ENCODE assay signal across 8 cellular contexts in genomic region chr4:1856071-1856919, GRCh38. TPM values are rescaled to one million over a fixed set of nuclear protein-coding genes. Genes with fewer than 3 reads are reported as not detected.
DNase-seq lines count a peak whose midpoint lies in the region; ATAC-seq and TF ChIP-seq lines count a peak whose summit lies in the region.

Gene LETM1 (minus strand): TSS chr4:1856156. CDS start chr4:1855950, 206 bp downstream.

- peaks cover 13% of the 10 kb centered on the region for H3K36me3 Mint-ChIP-seq in activated T-helper 1 cell treated with anti-CD3 and anti-CD28 coated beads, Interleukin-12 subunit alpha, Interleukin-12 subunit beta, Interleukin-2, Interleukin-4 antibody, amounts not matched to agents 30 ng/mL and 10 ng/mL and 1 ng/mL, durations not matched to agents 14 hours and 24 hours and 36 hours (ENCODE audit: low read depth)
- peaks cover 0 to 5% (median 0%) of the 10 kb centered on the region in 3 donors for H3K36me3 Mint-ChIP-seq in naive thymus-derived CD8-positive, alpha-beta T cell

- H3K4me2 ChIP-seq in DOHH2 (ENCODE audit: low read length) (peak within 1 kb of the TSS; percentile 99), Karpas-422 (ENCODE audit: low read depth, low read length, poor library complexity, severe bottlenecking) (peak within 1 kb of the TSS; percentile 90)

- H3F3A ChIP-seq in DOHH2 (ENCODE audit: control insufficient read depth, insufficient read depth) = peaks cover 10% of the 10 kb centered on the region; the same call in 1 of the 2 replicates

- H3K4me1 ChIP-seq in DOHH2 (ENCODE audit: control insufficient read depth, low read length) (peaks cover 47% of the 10 kb centered on the region), Karpas-422 (ENCODE audit: low read length) (peaks cover 40% of the 10 kb centered on the region)

- peaks cover 32% of the 10 kb centered on the region for H3K36me3 ChIP-seq in DOHH2 (ENCODE audit: control insufficient read depth, low read length)
- peaks cover 8% of the 10 kb centered on the region; the same call in 1 of the 2 replicates for H3K36me3 ChIP-seq in Karpas-422 (ENCODE audit: insufficient read depth, low read length)

- H3K27ac ChIP-seq in DOHH2 (ENCODE audit: low read depth, low read length) (peak within 1 kb of the TSS; percentile 58), Karpas-422 (ENCODE audit: low read length) (peak within 1 kb of the TSS; percentile 50; the same call in 1 of the 2 replicates)

- peak; percentile 91 for ATAC-seq in GM21825 (IDR thresholded peaks at IDR 0.05; ENCODE audit: unreplicated experiment)
- ATAC-seq in naive thymus-derived CD8-positive, alpha-beta T cell = peak; percentile 93 to 98

- peak within 1 kb of the TSS; percentile 68 for H3K27ac Mint-ChIP-seq in activated T-helper 1 cell treated with anti-CD3 and anti-CD28 coated beads, Interleukin-12 subunit alpha, Interleukin-12 subunit beta, Interleukin-2, Interleukin-4 antibody, amounts not matched to agents 30 ng/mL and 10 ng/mL and 1 ng/mL, durations not matched to agents 14 hours and 24 hours and 36 hours
- H3K27ac Mint-ChIP-seq in naive thymus-derived CD8-positive, alpha-beta T cell = peak within 1 kb of the TSS; percentile 37 to 91 (median 71)

- TF ChIP-seq CTCF in DOHH2 (IDR thresholded peaks at IDR 0.05; ENCODE audit: low read depth, low read length, poor library complexity, severe bottlenecking) = peak; percentile 29

- peak within 1 kb of the TSS; percentile 89 for H2AFZ ChIP-seq in Karpas-422 (ENCODE audit: low read length)

- POLR2A ChIA-PET in naive thymus-derived CD8-positive, alpha-beta T cell (lab: Charles Lee) = interaction anchor here (0.6 to 3.6 kb wide), 8 partner anchors 8 to 168 kb away, joined by 3 to 57 read pairs (median 6); partner anchors contain the start of gene NSD2

- H3K9me2 ChIP-seq in DOHH2 (replicated peaks; ENCODE audit: control insufficient read depth, low read length) = no peaks in the 10 kb centered on the region
- H3K9me2 ChIP-seq in Karpas-422 (replicated peaks; ENCODE audit: insufficient read depth, low read length) = no peaks in the 10 kb centered on the region

- peak within 1 kb of the TSS; percentile 98 for H3K4me3 ChIP-seq in DOHH2 (ENCODE audit: low read length)
- peak within 1 kb of the TSS; percentile 91 for H3K4me3 ChIP-seq in Karpas-422 (ENCODE audit: low read length)

- peak within 1 kb of the TSS; percentile 87 for H3K4me3 Mint-ChIP-seq in activated T-helper 1 cell treated with anti-CD3 and anti-CD28 coated beads, Interleukin-12 subunit alpha, Interleukin-12 subunit beta, Interleukin-2, Interleukin-4 antibody, amounts not matched to agents 30 ng/mL and 10 ng/mL and 1 ng/mL, durations not matched to agents 14 hours and 24 hours and 36 hours
- H3K4me3 Mint-ChIP-seq in naive thymus-derived CD8-positive, alpha-beta T cell = peak within 1 kb of the TSS; percentile 72 to 88 (median 82)

- H4K20me1 ChIP-seq in DOHH2 (ENCODE audit: control insufficient read depth, insufficient read depth, low read depth, low read length) (peaks cover 13% of the 10 kb centered on the region; the same call in 1 of the 2 replicates), Karpas-422 (ENCODE audit: insufficient read depth, low read depth, low read length) (peaks cover 31% of the 10 kb centered on the region)

- H3K79me2 ChIP-seq in DOHH2 (ENCODE audit: control insufficient read depth, low read length) = peaks cover 65% of the 10 kb centered on the region
- peaks cover 55% of the 10 kb centered on the region for H3K79me2 ChIP-seq in Karpas-422 (ENCODE audit: low read length)

- H3K4me1 Mint-ChIP-seq in activated T-helper 1 cell treated with anti-CD3 and anti-CD28 coated beads, Interleukin-12 subunit alpha, Interleukin-12 subunit beta, Interleukin-2, Interleukin-4 antibody, amounts not matched to agents 30 ng/mL and 10 ng/mL and 1 ng/mL, durations not matched to agents 14 hours and 24 hours and 36 hours (ENCODE audit: low read depth) = peaks cover 33% of the 10 kb centered on the region
- H3K4me1 Mint-ChIP-seq in naive thymus-derived CD8-positive, alpha-beta T cell = peaks cover 21 to 48% (median 41%) of the 10 kb centered on the region in 4 donors

- H3K9me3 ChIP-seq in DOHH2 (ENCODE audit: control insufficient read depth, insufficient read depth, low read length) (no peaks in the 10 kb centered on the region), Karpas-422 (ENCODE audit: low read length) (no peaks in the 10 kb centered on the region)

- intact Hi-C loops in activated T-helper 1 cell treated with anti-CD3 and anti-CD28 coated beads, Interleukin-12 subunit alpha, Interleukin-12 subunit beta, Interleukin-2, Interleukin-4 antibody, amounts not matched to agents 30 ng/mL and 10 ng/mL and 1 ng/mL, durations not matched to agents 14 hours and 24 hours and 36 hours (cut with micrococcal nuclease) = loop anchor here (1.0 to 10.0 kb wide), 13 partner anchors 14 to 924 kb away; partner anchors contain the start of genes CFAP99, CTBP1, FAM193A and GAK

- H3K9ac ChIP-seq in Karpas-422 (ENCODE audit: low read length) = peak within 1 kb of the TSS; percentile 91

- no peaks in the 10 kb centered on the region for H3K9me3 Mint-ChIP-seq in activated T-helper 1 cell treated with anti-CD3 and anti-CD28 coated beads, Interleukin-12 subunit alpha, Interleukin-12 subunit beta, Interleukin-2, Interleukin-4 antibody, amounts not matched to agents 30 ng/mL and 10 ng/mL and 1 ng/mL, durations not matched to agents 14 hours and 24 hours and 36 hours
- H3K9me3 Mint-ChIP-seq in naive thymus-derived CD8-positive, alpha-beta T cell = no peaks in the 10 kb centered on the region

- H3K27me3 ChIP-seq in DOHH2 (ENCODE audit: control insufficient read depth, low read length) (no peaks in the 10 kb centered on the region), Karpas-422 (ENCODE audit: low read length) (no peaks in the 10 kb centered on the region)

- peak; percentile 95 for DNase-seq in Karpas-422
- DNase-seq in RKO (ENCODE audit: low spot score) = peak; percentile 94
- DNase-seq in activated T-helper 1 cell treated with anti-CD3 and anti-CD28 coated beads, Interleukin-12 subunit alpha, Interleukin-12 subunit beta, Interleukin-2, Interleukin-4 antibody, amounts not matched to agents 30 ng/mL and 10 ng/mL and 1 ng/mL, durations not matched to agents 14 hours and 24 hours and 36 hours (ENCODE audit: low spot score) = peak; percentile 95
- peak; percentile 98 for DNase-seq in fibroblast of gingiva (ENCODE audit: low read depth)
- peak; percentile 82 to 94 (median 86) for DNase-seq in naive thymus-derived CD8-positive, alpha-beta T cell
- DNase-seq in stimulated activated naive CD4-positive, alpha-beta T cell (lab: John Stamatoyannopoulos, UW) = peak; percentile 79 to 86 (median 85)

- no peaks in the 10 kb centered on the region for H3K27me3 Mint-ChIP-seq in activated T-helper 1 cell treated with anti-CD3 and anti-CD28 coated beads, Interleukin-12 subunit alpha, Interleukin-12 subunit beta, Interleukin-2, Interleukin-4 antibody, amounts not matched to agents 30 ng/mL and 10 ng/mL and 1 ng/mL, durations not matched to agents 14 hours and 24 hours and 36 hours (ENCODE audit: insufficient read depth)
- no peaks in the 10 kb centered on the region for H3K27me3 Mint-ChIP-seq in naive thymus-derived CD8-positive, alpha-beta T cell

RNA-seq across cellular contexts. Expression of gene LETM1, which starts in this region (rescaled TPM):
- 25.2 and 75.1 TPM in 2 replicates for total RNA-seq in Karpas-422 (2014; rRNA removed; shearing (Covaris generic); ENCODE audit: low replicate concordance)
- total RNA-seq in activated T-helper 1 cell treated with anti-CD3 and anti-CD28 coated beads, Interleukin-12 subunit alpha, Interleukin-12 subunit beta, Interleukin-2, Interleukin-4 antibody, amounts not matched to agents 30 ng/mL and 10 ng/mL and 1 ng/mL, durations not matched to agents 14 hours and 24 hours and 36 hours = 93.9 and 101 TPM in 2 replicates
- total RNA-seq in naive thymus-derived CD8-positive, alpha-beta T cell = 10 to 100 TPM; 39.5 to 41.9 TPM
- 10 to 100 TPM; 10.8 to 12.9 (median 11.1) TPM for polyA plus RNA-seq in naive thymus-derived CD8-positive, alpha-beta T cell

Comparison
In these comparisons a context has a peak if more than half of its experiments do, and no peak if none do; other contexts are left out.
1. Peak in every context shown above with its lines: DNase-seq, ATAC-seq, H3K4me3 ChIP-seq and H3K27ac ChIP-seq.